Comparison of ENCODE assay signal across 1 cellular context in genomic region chr3:64242435-64242834, GRCh38.
TF ChIP-seq lines count a peak whose summit lies in the region.

No MANE protein-coding gene starts in this region.

TF ChIP-seq in HepG2, 621 proteins besides CTCF, POLR2A, EP300 and RAD21 (continued from another document):
- TF ChIP-seq ZMAT5 (CRISPR knock-in tag; IDR thresholded peaks at IDR 0.05; ENCODE audit: borderline replicate concordance, low read depth) (no peak), PHF20 (CRISPR knock-in tag; IDR thresholded peaks at IDR 0.05) (no peak), ZNF615 (CRISPR knock-in tag; IDR thresholded peaks at IDR 0.05; ENCODE audit: borderline replicate concordance) (no peak)
